ENCODE assay signal across 8 cellular contexts in genomic region chr6:21914121-21914973, GRCh38.
A peak's percentile ranks its signal among the peaks of the same experiment; 100 is the strongest.
DNase-seq lines count a peak whose midpoint lies in the region; ATAC-seq, FAIRE-seq and TF ChIP-seq lines count a peak whose summit lies in the region.

No MANE protein-coding gene starts in this region.

- no peak for TF ChIP-seq RAD21 in GM12878 (IDR thresholded peaks at IDR 0.05; ENCODE audit: insufficient read depth, low read depth, low read length)

- POLR2A ChIA-PET in GM12878 (lab: Charles Lee): no interaction called here

- H3K4me3 Mint-ChIP-seq in stimulated activated effector memory CD8-positive, alpha-beta T cell treated with anti-CD3 and anti-CD28 coated beads, Interleukin-12 subunit alpha, Interleukin-12 subunit beta, amount 100 ng/mL, for 72 hours: no peak overlapping the region

- H3K27ac ChIP-seq in GM12878 (ENCODE audit: control insufficient read depth, insufficient read depth): no peak overlapping the region

- SMC1A ChIA-PET in GM12878 (lab: Charles Lee; ENCODE audit: uncharacterized antibody, unreplicated experiment): interaction anchor here (1.2 kb wide), 2 partner anchors 111 to 153 kb away, joined by 4 to 6 read pairs; no protein-coding TSS in a partner anchor

- no peaks in the 10 kb centered on the region for H3K79me2 ChIP-seq in GM12878 (ENCODE audit: control insufficient read depth, insufficient read depth, low read length)

- H3K9ac ChIP-seq in GM12878 (ENCODE audit: control insufficient read depth, insufficient read depth, low read length): no peak overlapping the region

- no peak for FAIRE-seq in RCC 7860 (lab: Jason Lieb, UNC)
- FAIRE-seq in GM12878 (lab: Jason Lieb, UNC): no peak

- RAD21 ChIA-PET in GM12878 (lab: Charles Lee; ENCODE audit: unreplicated experiment): interaction anchor here (1.6 kb wide), 1 partner anchor 111 kb away, joined by 4 read pairs; no protein-coding TSS in a partner anchor

- H3K4me1 Mint-ChIP-seq in stimulated activated effector memory CD8-positive, alpha-beta T cell treated with anti-CD3 and anti-CD28 coated beads, Interleukin-12 subunit alpha, Interleukin-12 subunit beta, amount 100 ng/mL, for 72 hours: no peaks in the 10 kb centered on the region

- BruUV-seq in GM12878 (replicated peaks; lab: Mats Ljungman, UMichigan): no TSS peak

- H3K4me2 ChIP-seq in GM12878 (ENCODE audit: control insufficient read depth, insufficient read depth): no peak overlapping the region

- no peaks in the 10 kb centered on the region for H4K20me1 ChIP-seq in GM12878 (ENCODE audit: control insufficient read depth, insufficient read depth)

- ATAC-seq in GM12878: peak; percentile 28
- ATAC-seq in GM18909 (IDR thresholded peaks at IDR 0.05; ENCODE audit: poor library complexity, unreplicated experiment): no peak
- ATAC-seq in stimulated activated effector memory CD8-positive, alpha-beta T cell treated with anti-CD3 and anti-CD28 coated beads, Interleukin-12 subunit alpha, Interleukin-12 subunit beta, amount 100 ng/mL, for 72 hours: no peak
- ATAC-seq in HG02938 (IDR thresholded peaks at IDR 0.05; ENCODE audit: unreplicated experiment): no peak

- CTCF ChIA-PET in GM12878 (lab: Yijun Ruan, JAX): no interaction called here

- TF ChIP-seq CTCF in GM10266 (IDR thresholded peaks at IDR 0.05; ENCODE audit: control insufficient read depth, insufficient read depth, low read depth, missing control alignments): no peak
- no peak for TF ChIP-seq CTCF in GM12878 (IDR thresholded peaks at IDR 0.05 in 2 of 3, conservative IDR thresholded peaks at IDR 0.05 in 1 of 3; ENCODE audit: control insufficient read depth in 2 of 3, extremely low read depth in 1 of 3, insufficient read depth in 1 of 3, low read depth in 3 of 3, low read length in 3 of 3)

- TF ChIP-seq POLR2A in GM12878 (IDR thresholded peaks at IDR 0.05; ENCODE audit: low read depth, low read length): no peak

- 11% methylated on average over 8 of the region's 8 CpGs for WGBS in GM12878 (ENCODE audit: insufficient coverage, insufficient replicate concordance, low lambda C conversion rate, missing lambda C conversion rate)

- H3K27me3 ChIP-seq in GM12878 (replicated peaks in 1 of 2; ENCODE audit: control insufficient read depth in 2 of 2, insufficient read depth in 2 of 2, low read length in 1 of 2): no peaks in the 10 kb centered on the region

- in situ Hi-C loops in GM12878 (cut with MboI): no loop called here

- no peaks in the 10 kb centered on the region for H3K4me1 ChIP-seq in GM12878 (ENCODE audit: control insufficient read depth, insufficient read depth, low read length)

- H3K36me3 ChIP-seq in GM12878 (ENCODE audit: control insufficient read depth in 2 of 2, insufficient read depth in 2 of 2, low read length in 1 of 2): no peaks in the 10 kb centered on the region

- DNase-seq in GM10266 (ENCODE audit: extremely low spot score): peak; percentile 9
- DNase-seq in RCC 7860 (ENCODE audit: low spot score): peak; percentile 18
- no peak for DNase-seq in GM12878 (ENCODE audit: low read depth, low spot score)
- DNase-seq in posterior vena cava (ENCODE audit: low spot score): peak; percentile 91
- DNase-seq in stimulated activated effector memory CD8-positive, alpha-beta T cell treated with anti-CD3 and anti-CD28 coated beads, Interleukin-12 subunit alpha, Interleukin-12 subunit beta, amount 100 ng/mL, for 72 hours (ENCODE audit: low spot score in 2 of 2): no peak
- no peak for DNase-seq in SIG-M5 (lab: John Stamatoyannopoulos, UW)

- TF ChIP-seq EP300 in GM12878 (IDR thresholded peaks at IDR 0.05; ENCODE audit: borderline replicate concordance in 1 of 2, control insufficient read depth in 1 of 2, low read depth in 2 of 2, low read length in 2 of 2): no peak

- H3K4me3 ChIP-seq in GM12878: no peak overlapping the region

- no peaks in the 10 kb centered on the region for H3K36me3 Mint-ChIP-seq in stimulated activated effector memory CD8-positive, alpha-beta T cell treated with anti-CD3 and anti-CD28 coated beads, Interleukin-12 subunit alpha, Interleukin-12 subunit beta, amount 100 ng/mL, for 72 hours

- peak overlapping the region; percentile 29 for H2AFZ ChIP-seq in GM12878 (ENCODE audit: control insufficient read depth, low read depth, low read length)

- no peak overlapping the region for H3K27ac Mint-ChIP-seq in stimulated activated effector memory CD8-positive, alpha-beta T cell treated with anti-CD3 and anti-CD28 coated beads, Interleukin-12 subunit alpha, Interleukin-12 subunit beta, amount 100 ng/mL, for 72 hours

- peaks cover 1% of the 10 kb centered on the region for H3K9me3 Mint-ChIP-seq in stimulated activated effector memory CD8-positive, alpha-beta T cell treated with anti-CD3 and anti-CD28 coated beads, Interleukin-12 subunit alpha, Interleukin-12 subunit beta, amount 100 ng/mL, for 72 hours

- intact Hi-C loops in GM12878 (cut with micrococcal nuclease; ENCODE audit: unreplicated experiment) (no loop called here), posterior vena cava (cut with DNase I) (no loop called here)

- H3K9me3 ChIP-seq in GM12878 (replicated peaks; ENCODE audit: control insufficient read depth, insufficient read depth, low read length): no peaks in the 10 kb centered on the region; the same call in 2 of the 3 replicates

TF ChIP-seq in GM12878, 131 proteins besides CTCF, POLR2A, EP300 and RAD21 (continues in another document):
- peak; percentile 54; the same call in 1 of the 2 replicates for TF ChIP-seq NFIC (IDR thresholded peaks at IDR 0.05; ENCODE audit: low read depth, low read length)
- peak; percentile 65 for TF ChIP-seq JUNB (IDR thresholded peaks at IDR 0.05)
- peak; percentile 77; the same call in 1 of the 2 replicates for TF ChIP-seq ZNF592 (IDR thresholded peaks at IDR 0.05)
- TF ChIP-seq BACH1 (IDR thresholded peaks at IDR 0.05; ENCODE audit: borderline replicate concordance): no peak
- no peak for TF ChIP-seq SRF (IDR thresholded peaks at IDR 0.05; ENCODE audit: low read depth in 2 of 2, low read length in 2 of 2)
- TF ChIP-seq ATF7 (IDR thresholded peaks at IDR 0.05; ENCODE audit: low read depth): peak; percentile 57
- TF ChIP-seq CHD4 (IDR thresholded peaks at IDR 0.05): no peak
- peak; percentile 84 for TF ChIP-seq ATF2 (IDR thresholded peaks at IDR 0.05; ENCODE audit: low read length)
- TF ChIP-seq CREM (IDR thresholded peaks at IDR 0.05; ENCODE audit: low read depth): peak; percentile 71
- TF ChIP-seq ETV6 (conservative IDR thresholded peaks at IDR 0.05 in 1 of 2, IDR thresholded peaks at IDR 0.05 in 1 of 2; ENCODE audit: borderline replicate concordance in 1 of 2, low read depth in 1 of 2): peak in 1 of 2 experiments; percentile 26; a peak in 1 of 4 replicates
- TF ChIP-seq SKIL (IDR thresholded peaks at IDR 0.05; ENCODE audit: low read depth, poor library complexity, severe bottlenecking): no peak

Comparison
In these comparisons a context has a peak if more than half of its experiments do, and no peak if none do; other contexts are left out.
1. DNase-seq: peak in GM10266 (single experiment), RCC 7860 (single experiment) and posterior vena cava (single experiment); none in GM12878 (single experiment), stimulated activated effector memory CD8-positive, alpha-beta T cell treated with anti-CD3 and anti-CD28 coated beads, Interleukin-12 subunit alpha, Interleukin-12 subunit beta, amount 100 ng/mL, for 72 hours (0 of 2) and SIG-M5 (single experiment).